Comparison of ENCODE assay signal across 18 cellular contexts in genomic region chr14:72909163-72909562, GRCh38. TPM values are rescaled to one million over a fixed set of nuclear protein-coding genes. Genes with fewer than 3 reads are reported as not detected.
DNase-seq lines count a peak whose midpoint lies in the region; ATAC-seq and TF ChIP-seq lines count a peak whose summit lies in the region.
"Had no signal": no experiment of that assay in that cellular context is flagged by ENCODE, and none has a peak within 500 bp of the region (broad histone marks: within the 10 kb centered on the region; RNA-seq: fewer than 3 reads in every experiment).

No MANE protein-coding gene starts in this region.

- intact Hi-C loops in PC-3 (cut with micrococcal nuclease): loop anchor here (5.0 kb wide), 1 partner anchor 272 kb away; no protein-coding TSS in a partner anchor

- H3F3A ChIP-seq in PC-3 (ENCODE audit: low read length, unreplicated experiment): no peaks in the 10 kb centered on the region

- H3K27ac ChIP-seq in PC-3 (ENCODE audit: low read length) (no peak overlapping the region), osteoblast (ENCODE audit: low read depth, low read length) (no peak overlapping the region)

- CTCF ChIA-PET in PC-3 (lab: Charles Lee): interaction anchor here (0.8 to 1.5 kb wide), 2 partner anchors 39 to 395 kb away, joined by 4 to 8 read pairs; no protein-coding TSS in a partner anchor

- no peaks in the 10 kb centered on the region for H3K27me3 ChIP-seq in PC-3 (ENCODE audit: low read length)
- no peaks in the 10 kb centered on the region for H3K27me3 ChIP-seq in osteoblast (ENCODE audit: insufficient read depth, low read length)

- no peaks in the 10 kb centered on the region for H3K79me2 ChIP-seq in PC-3 (ENCODE audit: low read length)
- no peaks in the 10 kb centered on the region for H3K79me2 ChIP-seq in osteoblast (ENCODE audit: insufficient read depth, low read length)

- H3K9me3 ChIP-seq in PC-3 (ENCODE audit: low read length) (no peaks in the 10 kb centered on the region), osteoblast (ENCODE audit: low read depth, low read length) (no peaks in the 10 kb centered on the region)
- H3K9me3 ChIP-seq: heart right ventricle had no signal

- H2AFZ ChIP-seq in PC-3 (ENCODE audit: low read length) (no peak overlapping the region), osteoblast (ENCODE audit: low read length) (no peak overlapping the region)

- H3K36me3 ChIP-seq in PC-3 (ENCODE audit: low read depth, low read length) (no peaks in the 10 kb centered on the region), osteoblast (ENCODE audit: insufficient read depth, low read length) (no peaks in the 10 kb centered on the region)
- H3K36me3 ChIP-seq: heart right ventricle had no signal

- peaks cover 31% of the 10 kb centered on the region for H3K4me1 ChIP-seq in PC-3 (ENCODE audit: insufficient read depth, low read length)
- peaks cover 35% of the 10 kb centered on the region for H3K4me1 ChIP-seq in osteoblast (ENCODE audit: insufficient read depth, low read length)

- H3K9me2 ChIP-seq in PC-3 (replicated peaks; ENCODE audit: low read length): no peaks in the 10 kb centered on the region

- no peak overlapping the region for H3K4me2 ChIP-seq in PC-3 (ENCODE audit: low read length)
- peak overlapping the region; percentile 15 for H3K4me2 ChIP-seq in osteoblast (ENCODE audit: insufficient read depth, low read length)

- H3K9ac ChIP-seq in PC-3 (ENCODE audit: low read length): no peak overlapping the region

- DNase-seq in AG09309 (ENCODE audit: low read depth) (peak; percentile 55), PC-3 (no peak), fibroblast of peridontal ligament (ENCODE audit: extremely low read depth) (peak; percentile 80), osteoblast (ENCODE audit: insufficient read length, low spot score, missing footprints) (no peak), DMS153 (lab: John Stamatoyannopoulos, UW) (no peak), cerebellar cortex (ENCODE audit: low spot score) (no peak), NCI-H524 (lab: John Stamatoyannopoulos, UW) (no peak)
- DNase-seq: activated CD8-positive, alpha-beta T cell treated with anti-CD3 and anti-CD28 coated beads for 36 hours; activated T-cell treated with anti-CD3 and anti-CD28 coated beads, Interleukin-2, amount 50 U/mL, for 72 hours; CD4-positive, alpha-beta T cell; heart right ventricle; HFFc6; islet precursor cell; NCI-H2029; NCI-H510A treated with DMSO at 0.1 percent for 48 hours; stimulated activated naive CD4-positive, alpha-beta T cell; trophoblast cell had no signal

- no peaks in the 10 kb centered on the region for H4K20me1 ChIP-seq in PC-3 (ENCODE audit: low read length)
- no peaks in the 10 kb centered on the region for H4K20me1 ChIP-seq in osteoblast (ENCODE audit: insufficient read depth, low read length)

- H3K4me3 ChIP-seq in AG09309 (ENCODE audit: control insufficient read depth, low read depth, low read length) (no peak overlapping the region), PC-3 (ENCODE audit: low read length) (no peak overlapping the region), osteoblast (ENCODE audit: insufficient read depth, low read length) (no peak overlapping the region)
- H3K4me3 ChIP-seq: heart right ventricle had no signal

- no peak for TF ChIP-seq CTCF in AG09309 (IDR thresholded peaks at IDR 0.05; ENCODE audit: control insufficient read depth, insufficient read depth, low read depth, low read length, missing control alignments)
- no peak for TF ChIP-seq CTCF in PC-3 (conservative IDR thresholded peaks at IDR 0.05; ENCODE audit: low read depth, low read length)
- no peak for TF ChIP-seq CTCF in osteoblast (IDR thresholded peaks at IDR 0.05; ENCODE audit: extremely low read depth, low read depth, low read length)

- ATAC-seq in PC-3: peak; percentile 4; the same call in 1 of the 2 replicates
- ATAC-seq in HG03571 (IDR thresholded peaks at IDR 0.05; ENCODE audit: unreplicated experiment): no peak
- ATAC-seq: activated CD8-positive, alpha-beta T cell treated with anti-CD3 and anti-CD28 coated beads for 36 hours had no signal

- POLR2A ChIA-PET in PC-3 (lab: Charles Lee; ENCODE audit: unreplicated experiment): interaction anchor here (0.6 to 0.7 kb wide), 2 partner anchors 50 to 149 kb away, joined by 4 to 6 read pairs; partner anchors contain the start of gene RBM25

- BruUV-seq in PC-3 (replicated peaks; lab: Mats Ljungman, UMichigan): no TSS peak

RNA-seq across cellular contexts. Expression of gene DPF3, which starts 15.3 kb away (rescaled TPM):
- total RNA-seq in PC-3 (2014; rRNA removed) (16.6 and 30.5 TPM in 2 replicates), osteoblast (0.59 and 1.8 TPM in 2 replicates)

RNA-seq across cellular contexts. Expression of gene DCAF4, which starts 17.1 kb away (rescaled TPM):
- total RNA-seq in PC-3 (2014; rRNA removed): 55.8 and 56.8 TPM in 2 replicates
- 18.3 and 21.0 TPM in 2 replicates for total RNA-seq in osteoblast

Comparison
In these comparisons a context has a peak if more than half of its experiments do, and no peak if none do; other contexts are left out.
1. DNase-seq: peak in AG09309 (single experiment) and fibroblast of peridontal ligament (single experiment); none in PC-3 (single experiment), osteoblast (single experiment), DMS153 (single experiment), cerebellar cortex (single experiment) and NCI-H524 (0 of 2).